Comparison of ENCODE assay signal across 8 cellular contexts in genomic region chr19:39319892-39320168, GRCh38. TPM values are rescaled to one million over a fixed set of nuclear protein-coding genes. Genes with fewer than 3 reads are reported as not detected.
DNase-seq lines count a peak whose midpoint lies in the region; ATAC-seq and TF ChIP-seq lines count a peak whose summit lies in the region.

No MANE protein-coding gene starts in this region.

- TF ChIP-seq CTCF in HL-60 (IDR thresholded peaks at IDR 0.05; ENCODE audit: insufficient read depth, low read length), result no peak
- TF ChIP-seq CTCF in astrocyte of the cerebellum (IDR thresholded peaks at IDR 0.05; ENCODE audit: low read depth, low read length, missing control alignments), result no peak

- peak overlapping the region in 2 of 6 donors; percentile 29 to 32 for H3K27ac Mint-ChIP-seq in naive B cell

- in situ Hi-C loops in astrocyte of the cerebellum (cut with HindIII; ENCODE audit: low sequenced_read_pairs), result no loop called here

- ATAC-seq in naive B cell (ENCODE audit: low read depth in 2 of 2) (no peak), GM19351 (IDR thresholded peaks at IDR 0.05; ENCODE audit: unreplicated experiment) (no peak)

- peak overlapping the region; percentile 63 to 89 (median 82) for H3K4me3 Mint-ChIP-seq in naive B cell

- peaks cover 30 to 34% (median 31%) of the 10 kb centered on the region in 3 donors for H3K4me1 Mint-ChIP-seq in naive B cell

- no peak overlapping the region for H3K27ac ChIP-seq in HL-60 (replicated peaks)

- H3K4me3 ChIP-seq in HL-60 (replicated peaks; ENCODE audit: insufficient read depth, low read length), result peak overlapping the region; percentile 55
- H3K4me3 ChIP-seq in astrocyte of the cerebellum (ENCODE audit: low read depth, low read length), result peak overlapping the region; percentile 52

- H3K9me3 Mint-ChIP-seq in naive B cell, result peaks cover 0 to 2% (median 0%) of the 10 kb centered on the region in 7 donors

- H3K27me3 ChIP-seq in HL-60 (ENCODE audit: insufficient read depth, poor library complexity, severe bottlenecking), result peaks cover 3% of the 10 kb centered on the region

- H3K36me3 Mint-ChIP-seq in naive B cell, result no peaks in the 10 kb centered on the region

- DNase-seq in AG20443 (ENCODE audit: low spot score) (peak; percentile 5), HL-60 (ENCODE audit: low read depth in 1 of 2, low spot score in 1 of 2) (no peak), astrocyte of the cerebellum (ENCODE audit: low read depth) (no peak), naive B cell (no peak), EL (no peak), dedifferentiated amniotic fluid mesenchymal stem cell (ENCODE audit: extremely low spot score) (no peak)
- DNase-seq in activated CD8-positive, alpha-beta memory T cell treated with anti-CD3 and anti-CD28 coated beads for 24 hours, result no peak

- no peaks in the 10 kb centered on the region for H3K27me3 Mint-ChIP-seq in naive B cell

RNA-seq across cellular contexts. Expression of gene LRFN1, which starts 0.8 kb away (rescaled TPM):
- polyA plus RNA-seq in naive B cell (ENCODE audit: low read depth in 6 of 6), result 1 to 10 TPM in 5 of 6 donors, not detected in 1; 1.0 to 2.2 (median 1.6) TPM

RNA-seq across cellular contexts. Expression of gene GMFG, which starts 16.0 kb away (rescaled TPM):
- 1,000 to 10,000 TPM in 1 of 6 donors, 100 to 1,000 TPM in 5; 750 to 1,029 (median 856) TPM for polyA plus RNA-seq in naive B cell (ENCODE audit: low read depth in 6 of 6)

RNA-seq across cellular contexts. Expression of gene SAMD4B, which starts 22.4 kb away (rescaled TPM):
- 10 to 100 TPM in 3 of 6 donors, 1 to 10 TPM in 3; 6.2 to 20.5 (median 9.7) TPM for polyA plus RNA-seq in naive B cell (ENCODE audit: low read depth in 6 of 6)

RNA-seq across cellular contexts. Expression of gene IFNL1, which starts 23.6 kb away (rescaled TPM):
- not detected for polyA plus RNA-seq in naive B cell (ENCODE audit: low read depth in 6 of 6)

RNA-seq across cellular contexts. Expression of gene IFNL2, which starts 51.6 kb away (rescaled TPM):
- polyA plus RNA-seq in naive B cell (ENCODE audit: low read depth in 6 of 6), result not detected
